Comparison of ENCODE assay signal across 8 cellular contexts in genomic region chr1:168225476-168226190, GRCh38. TPM values are rescaled to one million over a fixed set of nuclear protein-coding genes. Genes with fewer than 3 reads are reported as not detected.
DNase-seq lines count a peak whose midpoint lies in the region; ATAC-seq and TF ChIP-seq lines count a peak whose summit lies in the region.

TSS of gene SFT2D2 (plus strand) at chr1:168226004. CDS start at chr1:168226080, 76 bp downstream.

- peaks cover 0 to 6% (median 0%) of the 10 kb centered on the region in 7 donors for H3K27me3 ChIP-seq in heart right ventricle
- H3K27me3 ChIP-seq in upper lobe of right lung, result no peaks in the 10 kb centered on the region

- peak; percentile 87 for DNase-seq in NCI-H1105 treated with DMSO at 0.1 percent for 48 hours (lab: John Stamatoyannopoulos, UW)
- DNase-seq in T-helper 1 cell, result peak; percentile 58 to 80 (median 64)
- peak; percentile 73 to 82 for DNase-seq in heart right ventricle
- peak; percentile 55 for DNase-seq in progenitor cell of endocrine pancreas (ENCODE audit: low spot score, unreplicated experiment)
- DNase-seq in upper lobe of right lung, result peak; percentile 93

- H3K4me3 ChIP-seq in GM12875 (ENCODE audit: low read depth, low read length) (peak within 1 kb of the TSS; percentile 100), heart right ventricle (peak within 1 kb of the TSS; percentile 68 to 99 (median 98)), upper lobe of right lung (peak within 1 kb of the TSS; percentile 100)

- 1 to 2% (median 1%) methylated on average over 53 to 58 of the region's 58 CpGs for WGBS in adipose tissue, 3 donors
- 1% methylated on average over 52 to 58 of the region's 58 CpGs for WGBS in heart right ventricle, 2 donors

- ATAC-seq in HG02623 (IDR thresholded peaks at IDR 0.05; ENCODE audit: unreplicated experiment) (peak; percentile 73), heart right ventricle (peak; percentile 95 to 98 (median 96)), upper lobe of right lung (peak; percentile 98)

- peaks cover 0 to 6% (median 0%) of the 10 kb centered on the region in 11 donors for H3K9me3 ChIP-seq in heart right ventricle
- H3K9me3 ChIP-seq in upper lobe of right lung, result no peaks in the 10 kb centered on the region

- peaks cover 9% of the 10 kb centered on the region for H3K9me3 Mint-ChIP-seq in progenitor cell of endocrine pancreas (ENCODE audit: low read depth)

- H3K4me1 ChIP-seq in heart right ventricle, result peaks cover 0 to 51% (median 36%) of the 10 kb centered on the region in 9 donors
- H3K4me1 ChIP-seq in upper lobe of right lung, result peaks cover 36% of the 10 kb centered on the region

- H3K27ac ChIP-seq in adipose tissue (ENCODE audit: low read depth, low read length), result peak within 1 kb of the TSS; percentile 63
- H3K27ac ChIP-seq in heart right ventricle, result peak within 1 kb of the TSS; percentile 51 to 97 (median 88)
- peak within 1 kb of the TSS; percentile 97 for H3K27ac ChIP-seq in upper lobe of right lung

- TF ChIP-seq CTCF in GM12875 (IDR thresholded peaks at IDR 0.05; ENCODE audit: borderline replicate concordance, insufficient read depth, low read depth, low read length) (no peak), heart right ventricle (IDR thresholded peaks at IDR 0.05) (no peak), progenitor cell of endocrine pancreas (IDR thresholded peaks at IDR 0.05; ENCODE audit: unreplicated experiment) (no peak), upper lobe of right lung (IDR thresholded peaks at IDR 0.05) (no peak)

- H3K4me3 Mint-ChIP-seq in progenitor cell of endocrine pancreas (ENCODE audit: low read depth), result peak within 1 kb of the TSS; percentile 90

- H3K36me3 ChIP-seq in heart right ventricle, result peaks cover 0 to 12% (median 0%) of the 10 kb centered on the region in 9 donors
- H3K36me3 ChIP-seq in upper lobe of right lung, result no peaks in the 10 kb centered on the region

- intact Hi-C loops in heart right ventricle (cut with DNase I), result loop anchor here in 2 of 10 donors (2.0 to 5.0 kb wide), 2 partner anchors 43 to 47 kb away; partner anchors contain the start of gene TIPRL (in 1 of the 2)
- intact Hi-C loops in upper lobe of right lung (cut with DNase I), result no loop called here

- peak within 1 kb of the TSS; percentile 99 for H3K27ac Mint-ChIP-seq in progenitor cell of endocrine pancreas

- peaks cover 15% of the 10 kb centered on the region for H3K4me1 Mint-ChIP-seq in progenitor cell of endocrine pancreas (ENCODE audit: low read depth)

- H3K27me3 Mint-ChIP-seq in progenitor cell of endocrine pancreas, result peaks cover 3% of the 10 kb centered on the region

- H3K36me3 Mint-ChIP-seq in progenitor cell of endocrine pancreas (ENCODE audit: insufficient read depth), result peaks cover 10% of the 10 kb centered on the region

RNA-seq across cellular contexts. Expression of gene SFT2D2, which starts in this region (rescaled TPM):
- polyA plus RNA-seq in adipose tissue (1 to 10 TPM; 2.9 to 4.8 (median 4.6) TPM), heart right ventricle (1 to 10 TPM; 2.8 to 3.1 TPM)
- total RNA-seq in heart right ventricle (10 to 100 TPM; 10.7 to 34.8 (median 16.9) TPM), progenitor cell of endocrine pancreas (55.3 and 58.7 TPM in 2 replicates), upper lobe of right lung (87.6 TPM)

Comparison
In these comparisons a context has a peak if more than half of its experiments do, and no peak if none do; other contexts are left out.
1. Peak in every context shown above with its lines: DNase-seq, ATAC-seq, H3K4me3 ChIP-seq and H3K27ac ChIP-seq.